9 cellular contexts compared by ENCODE assay signal in the genomic region with DNA sequence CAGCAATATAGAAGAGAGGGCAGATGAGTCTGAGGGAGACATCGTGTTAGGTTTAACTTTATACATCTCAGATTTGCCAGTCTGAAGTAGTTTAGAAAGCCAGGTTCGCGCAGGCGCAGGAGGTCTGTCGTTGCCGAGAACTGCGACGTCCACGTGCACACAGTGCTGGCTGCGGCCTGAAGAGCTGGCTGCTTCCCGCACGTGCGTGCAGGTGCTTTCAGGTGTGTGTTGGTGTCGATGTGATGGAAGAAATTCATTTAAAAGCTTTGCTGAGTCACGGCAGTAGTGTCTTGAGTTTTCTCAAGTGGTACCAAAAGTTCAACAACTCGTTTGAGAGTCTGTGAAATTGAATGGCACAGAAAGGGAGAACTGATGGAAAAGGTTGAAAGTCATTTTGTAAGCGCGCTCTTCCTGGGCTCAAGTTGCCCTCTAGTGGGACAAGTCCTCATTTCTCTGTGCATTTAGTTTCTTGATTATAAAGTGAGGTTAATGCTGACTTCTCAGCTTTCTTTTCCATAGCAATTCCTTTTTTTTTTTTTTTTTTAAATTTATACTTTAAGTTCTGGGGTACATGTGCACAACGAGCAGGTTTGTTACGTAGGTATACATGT. TPM values are rescaled to one million over a fixed set of nuclear protein-coding genes. Genes with fewer than 3 reads are reported as not detected.
DNase-seq lines count a peak whose midpoint lies in the region; FAIRE-seq and TF ChIP-seq lines count a peak whose summit lies in the region.
"Had no signal": no experiment of that assay in that cellular context is flagged by ENCODE, and none has a peak within 500 bp of the region (broad histone marks: within the 10 kb centered on the region; RNA-seq: fewer than 3 reads in every experiment).

No MANE protein-coding gene starts in this region.

- in situ Hi-C loops in brain microvascular endothelial cell (cut with HindIII; ENCODE audit: low pct_ligation_motif_present, low sequenced_read_pairs), result no loop called here

- no peak overlapping the region for H3K9ac ChIP-seq in mesendoderm (ENCODE audit: low read length)

- H3K36me3 ChIP-seq in brain microvascular endothelial cell (replicated peaks) (peaks cover 30% of the 10 kb centered on the region), mesendoderm (ENCODE audit: control insufficient read depth, insufficient read depth, low read length) (no peaks in the 10 kb centered on the region), uterus (no peaks in the 10 kb centered on the region)

- peak; percentile 33 for TF ChIP-seq CTCF in brain microvascular endothelial cell (IDR thresholded peaks at IDR 0.05; ENCODE audit: low read depth, low read length, missing control alignments)
- no peak for TF ChIP-seq CTCF in uterus (IDR thresholded peaks at IDR 0.05)

- H2BK15ac ChIP-seq in mesendoderm (replicated peaks; ENCODE audit: low read depth), result no peak overlapping the region

- H3K23ac ChIP-seq in mesendoderm (ENCODE audit: low read length), result no peak overlapping the region

- WGBS in mesendoderm (ENCODE audit: extremely low coverage, insufficient coverage, low lambda C conversion rate), result no CpG with 5 or more reads among the region's 20 CpGs

- TF ChIP-seq POLR2A in uterus (IDR thresholded peaks at IDR 0.05), result no peak

- no peak overlapping the region for H4K8ac ChIP-seq in mesendoderm (ENCODE audit: low read depth, low read length)

- DNase-seq in DMS114 treated with DMSO at 0.1 percent for 48 hours (lab: John Stamatoyannopoulos, UW; ENCODE audit: unreplicated experiment) (peak; percentile 19), HT1080 (ENCODE audit: low read depth) (peak; percentile 7), brain microvascular endothelial cell (no peak), mesendoderm (peak; percentile 30), foreskin melanocyte (no peak), NK-92 (lab: John Stamatoyannopoulos, UW; ENCODE audit: unreplicated experiment) (no peak), uterus (no peak), HTR-8/SVneo (ENCODE audit: insufficient read length, low spot score) (no peak)
- DNase-seq: retina had no signal

- no peak overlapping the region for H3K4me2 ChIP-seq in mesendoderm (ENCODE audit: low read length)

- H2BK120ac ChIP-seq in mesendoderm (ENCODE audit: low read depth, low read length), result no peak overlapping the region

- no peaks in the 10 kb centered on the region for H3K79me1 ChIP-seq in mesendoderm (ENCODE audit: low read length)

- no peak overlapping the region for H2BK5ac ChIP-seq in mesendoderm (ENCODE audit: low read length)

- no peak overlapping the region for H2AK5ac ChIP-seq in mesendoderm (ENCODE audit: low read length)

- H3K4ac ChIP-seq in mesendoderm (ENCODE audit: low read depth, low read length), result no peak overlapping the region

- H3K27me3 ChIP-seq in brain microvascular endothelial cell (replicated peaks) (no peaks in the 10 kb centered on the region), mesendoderm (ENCODE audit: insufficient read depth, low read length, poor library complexity) (no peaks in the 10 kb centered on the region), uterus (no peaks in the 10 kb centered on the region)

- no peak overlapping the region for H3K18ac ChIP-seq in mesendoderm (ENCODE audit: low read length)

- no peak overlapping the region for H3K4me3 ChIP-seq in brain microvascular endothelial cell (ENCODE audit: low read depth, low read length)
- no peak overlapping the region for H3K4me3 ChIP-seq in mesendoderm (ENCODE audit: low read length)
- H3K4me3 ChIP-seq in uterus, result no peak overlapping the region

- H3K56ac ChIP-seq in mesendoderm (ENCODE audit: low read length), result no peak overlapping the region

- no peaks in the 10 kb centered on the region for H3K4me1 ChIP-seq in mesendoderm (ENCODE audit: control insufficient read depth, low read depth, low read length)
- no peaks in the 10 kb centered on the region for H3K4me1 ChIP-seq in uterus

- H3K9me3 ChIP-seq in uterus, result no peaks in the 10 kb centered on the region

- H3K27ac ChIP-seq in brain microvascular endothelial cell (no peak overlapping the region), mesendoderm (ENCODE audit: low read depth, low read length) (no peak overlapping the region), uterus (no peak overlapping the region)

- H4K5ac ChIP-seq in mesendoderm (ENCODE audit: low read length), result no peak overlapping the region

- H3K79me2 ChIP-seq in mesendoderm (ENCODE audit: control insufficient read depth, insufficient read depth, low read length), result no peaks in the 10 kb centered on the region

- intact Hi-C loops in uterus (cut with DNase I; ENCODE audit: low total_unique reads), result no loop called here

- FAIRE-seq in HTR-8/SVneo (lab: Jason Lieb, UNC), result no peak

RNA-seq across cellular contexts. Expression of a gene that starts 18.7 kb away (rescaled TPM):
- 15.4 TPM in 2 replicates for total RNA-seq in HT1080 (2014; rRNA removed; shearing (Covaris generic))
- 11.5 and 13.9 TPM in 2 replicates for polyA plus RNA-seq in HT1080 (2015; cell fraction: cytosol; rRNA removed)
- 25.0 and 28.9 TPM in 2 replicates for polyA plus RNA-seq in HT1080 (2015; cell fraction: nucleus; rRNA removed)
- polyA plus RNA-seq in mesendoderm (2013, experiment 1 of 2), result 5.2 TPM
- 5.4 TPM for polyA plus RNA-seq in mesendoderm (2013, experiment 2 of 2)
- 10 to 100 TPM in 2 of 4 donors, 1 to 10 TPM in 2; 1.3 to 21.7 (median 11.2) TPM for total RNA-seq in uterus

RNA-seq across cellular contexts. Expression of a gene that starts 25.9 kb away (rescaled TPM):
- total RNA-seq in HT1080 (2014; rRNA removed; shearing (Covaris generic)), result 113 and 125 TPM in 2 replicates
- 72.7 and 79.1 TPM in 2 replicates for polyA plus RNA-seq in HT1080 (2015; cell fraction: cytosol; rRNA removed)
- polyA plus RNA-seq in HT1080 (2015; cell fraction: nucleus; rRNA removed), result 75.0 and 84.0 TPM in 2 replicates
- 131 TPM for polyA plus RNA-seq in mesendoderm (2013, experiment 1 of 2)
- 142 TPM for polyA plus RNA-seq in mesendoderm (2013, experiment 2 of 2)
- total RNA-seq in uterus, result 10 to 100 TPM; 10.8 to 64.2 (median 17.9) TPM

RNA-seq across cellular contexts. Expression of a gene that starts 49.2 kb away (rescaled TPM):
- total RNA-seq in HT1080 (2014; rRNA removed; shearing (Covaris generic)), result not detected in 2 replicates
- polyA plus RNA-seq in HT1080 (2015; cell fraction: cytosol; rRNA removed), result not detected in 2 replicates
- not detected in 2 replicates for polyA plus RNA-seq in HT1080 (2015; cell fraction: nucleus; rRNA removed)
- not detected for polyA plus RNA-seq in mesendoderm (2013, experiment 1 of 2)
- not detected for polyA plus RNA-seq in mesendoderm (2013, experiment 2 of 2)
- not detected for total RNA-seq in uterus

Comparison
In these comparisons a context has a peak if more than half of its experiments do, and no peak if none do; other contexts are left out.
1. DNase-seq: peak in DMS114 treated with DMSO at 0.1 percent for 48 hours (single experiment), HT1080 (single experiment) and mesendoderm (single experiment); none in brain microvascular endothelial cell (single experiment), foreskin melanocyte (single experiment), NK-92 (single experiment), uterus (0 of 2) and HTR-8/SVneo (single experiment).